Comparison of ENCODE assay signal across 19 cellular contexts in the genomic region with DNA sequence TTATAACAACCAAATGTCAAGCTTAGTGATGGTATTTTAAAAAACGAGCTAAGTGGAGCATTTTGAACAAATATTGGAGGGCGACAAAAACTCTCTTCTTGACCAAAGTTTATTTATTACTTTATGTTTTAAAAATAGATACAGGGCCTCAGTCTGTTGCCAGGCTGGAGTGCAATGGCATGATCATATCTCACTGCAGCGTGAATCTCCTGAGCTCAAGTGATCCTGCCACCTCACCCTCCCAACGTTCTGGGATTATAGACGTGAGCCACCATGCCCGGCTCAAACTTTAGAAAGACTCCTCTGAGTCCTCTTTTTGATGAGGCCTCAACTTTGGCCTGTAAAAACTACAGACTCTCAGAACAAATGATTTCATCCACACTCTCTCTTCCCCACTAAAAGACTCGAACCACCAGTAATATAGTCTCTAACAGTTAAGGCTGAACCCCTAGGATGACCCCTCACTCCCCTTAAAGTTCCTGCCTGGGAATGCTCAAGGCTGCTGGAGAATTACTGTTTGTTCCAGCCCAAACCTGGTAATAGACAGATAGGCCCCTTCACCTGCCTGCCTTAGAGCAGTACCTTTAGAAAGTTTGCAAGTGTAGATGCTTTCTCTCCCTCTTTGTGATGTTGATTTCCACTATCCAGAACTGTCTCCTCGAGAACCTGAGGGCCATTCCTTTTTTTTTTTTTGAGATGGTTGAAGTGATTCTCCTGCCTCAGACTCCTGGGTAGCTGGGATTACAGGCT.
"Had no signal": no experiment of that assay in that cellular context is flagged by ENCODE, and none has a peak within 500 bp of the region (broad histone marks: within the 10 kb centered on the region; RNA-seq: fewer than 3 reads in every experiment).

No MANE protein-coding gene starts in this region.

- H3K36me3 Mint-ChIP-seq: naive thymus-derived CD4-positive, alpha-beta T cell had no signal

- H3K27me3 ChIP-seq: pancreas, thyroid gland had no signal

- H3K27ac ChIP-seq: pancreas, thyroid gland had no signal

- DNase-seq: activated CD4-positive, alpha-beta T cell treated with anti-CD3 and anti-CD28 coated beads, Interleukin-2, amount 10 ng/mL, durations not matched to agents 7 days and 5 days; activated CD8-positive, alpha-beta memory T cell treated with anti-CD3 and anti-CD28 coated beads, Interleukin-2, amount 50 U/mL, for 48 hours; activated effector memory CD4-positive, alpha-beta T cell treated with anti-CD3 and anti-CD28 coated beads, Interleukin-2, amount 50 U/mL, for 16 hours; activated naive CD4-positive, alpha-beta T cell treated with anti-CD3 and anti-CD28 coated beads, Interleukin-2, amount 50 U/mL, for 16 hours; activated T-cell treated with anti-CD3 and anti-CD28 coated beads, Interleukin-2, amount 50 U/mL, for 72 hours; dermis blood vessel endothelial cell; effector memory CD4-positive, alpha-beta T cell; foreskin fibroblast; hippocampal formation; kidney; mesenchymal stem cell; naive thymus-derived CD4-positive, alpha-beta T cell; stimulated activated CD4-positive, alpha-beta T cell treated with anti-CD3 and anti-CD28 coated beads, Interleukin-12 subunit alpha, Interleukin-12 subunit beta, amount 100 ng/mL, for 4 hours; stimulated activated CD4-positive, alpha-beta T cell treated with anti-CD3 and anti-CD28 coated beads, Interleukin-1b, Interleukin-23, amount 100 ng/mL, for 48 hours; stimulated activated CD8-positive, alpha-beta memory T cell treated with anti-CD3 and anti-CD28 coated beads, Interleukin-4, amount 100 ng/mL, for 48 hours; stimulated activated naive CD4-positive, alpha-beta T cell treated with Interleukin-2 at 50 U/mL for 16 hours had no signal

- H3K27ac Mint-ChIP-seq: activated CD4-positive, alpha-beta T cell treated with anti-CD3 and anti-CD28 coated beads, Interleukin-2, amount 10 ng/mL, durations not matched to agents 7 days and 5 days; activated T-cell treated with anti-CD3 and anti-CD28 coated beads, Interleukin-2, amount 50 U/mL, for 72 hours had no signal

- H3K4me3 ChIP-seq: pancreas, thyroid gland had no signal

- H3K9me3 ChIP-seq: pancreas, thyroid gland had no signal

- H3K4me3 Mint-ChIP-seq: activated CD4-positive, alpha-beta T cell treated with anti-CD3 and anti-CD28 coated beads, Interleukin-2, amount 10 ng/mL, durations not matched to agents 7 days and 5 days; activated T-cell treated with anti-CD3 and anti-CD28 coated beads, Interleukin-2, amount 50 U/mL, for 72 hours; naive thymus-derived CD4-positive, alpha-beta T cell had no signal

- H3K36me3 ChIP-seq: pancreas, thyroid gland had no signal

- ATAC-seq: activated CD4-positive, CD25-positive, alpha-beta regulatory T cell treated with anti-CD3 and anti-CD28 coated beads, Interleukin-2, amount 50 U/mL, for 24 hours; activated T-cell treated with anti-CD3 and anti-CD28 coated beads, Interleukin-2, amount 50 U/mL, for 72 hours; naive thymus-derived CD4-positive, alpha-beta T cell had no signal
